In the genomic region with DNA sequence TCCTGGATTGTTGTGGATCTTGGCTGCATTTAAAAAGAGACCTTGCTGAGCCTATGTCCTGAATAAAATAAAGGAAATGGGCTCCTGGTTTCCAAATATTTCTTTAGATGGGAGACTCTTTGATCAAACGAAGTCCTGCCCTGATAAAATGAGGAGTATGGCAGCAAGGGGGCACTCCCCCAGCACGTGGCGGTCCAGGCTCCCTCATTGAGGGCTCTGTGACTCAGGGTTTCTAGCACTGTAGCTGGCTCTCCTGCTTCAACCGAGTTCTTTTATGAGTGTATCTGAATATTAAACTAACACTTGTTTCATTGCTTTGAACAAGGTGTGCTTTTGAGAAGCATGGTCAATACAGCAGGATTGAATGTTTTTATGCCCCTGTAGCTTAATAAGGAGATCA, we compare ENCODE assay signal across 7 cellular contexts.
"Had no signal": no experiment of that assay in that cellular context is flagged by ENCODE, and none has a peak within 500 bp of the region (broad histone marks: within the 10 kb centered on the region; RNA-seq: fewer than 3 reads in every experiment).

No MANE protein-coding gene starts in this region.

- FAIRE-seq: HepG2 had no signal

- H3K4me3 Mint-ChIP-seq: IgD-negative memory B cell had no signal

- H3K9ac ChIP-seq: GM23248 had no signal

- H3K4me1 Mint-ChIP-seq: IgD-negative memory B cell had no signal

- DNase-seq: GM23248, H7, HCEC 1CT, KG1 had no signal

- H3K27ac ChIP-seq: GM23248, HL-60 had no signal

- H3K27me3 Mint-ChIP-seq: IgD-negative memory B cell had no signal

- H2AFZ ChIP-seq: GM23248 had no signal

- ATAC-seq: HepG2 had no signal

- H3K27ac Mint-ChIP-seq: IgD-negative memory B cell had no signal

- H3K4me3 ChIP-seq: GM23248 had no signal

- H3K36me3 Mint-ChIP-seq: IgD-negative memory B cell had no signal
